Comparison of ENCODE assay signal across 8 cellular contexts in genomic region chr12:92146497-92146828, GRCh38. TPM values are rescaled to one million over a fixed set of nuclear protein-coding genes. Genes with fewer than 3 reads are reported as not detected.
DNase-seq lines count a peak whose midpoint lies in the region; ATAC-seq, FAIRE-seq and TF ChIP-seq lines count a peak whose summit lies in the region.

No MANE protein-coding gene starts in this region.

- H3K27ac Mint-ChIP-seq in activated B cell treated with CpG ODN at 0.5 μM for 24 hours = peak overlapping the region; percentile 99

- H3K9me3 ChIP-seq in iPS-15b (ENCODE audit: control insufficient read depth, insufficient read depth, low read length) (no peaks in the 10 kb centered on the region), stomach smooth muscle (ENCODE audit: control insufficient read depth in 2 of 2, low read length in 2 of 2) (no peaks in the 10 kb centered on the region)

- H3K27me3 Mint-ChIP-seq in activated B cell treated with CpG ODN at 0.5 μM for 24 hours = no peaks in the 10 kb centered on the region

- peaks cover 78% of the 10 kb centered on the region for H3K36me3 Mint-ChIP-seq in activated B cell treated with CpG ODN at 0.5 μM for 24 hours (ENCODE audit: low read depth)

- H3K27ac ChIP-seq in stomach smooth muscle (ENCODE audit: low read length) = peak overlapping the region; percentile 89

- ATAC-seq in activated B cell treated with CpG ODN at 0.5 μM for 24 hours (ENCODE audit: low read depth) (no peak), GM19351 (IDR thresholded peaks at IDR 0.05; ENCODE audit: unreplicated experiment) (no peak)

- POLR2A ChIA-PET in activated B cell treated with CpG ODN at 0.5 μM for 24 hours (lab: Charles Lee) = interaction anchor here (0.6 to 11.0 kb wide), 61 partner anchors 12 to 781 kb away, joined by 3 to 607 read pairs (median 10); partner anchors contain the start of gene PLEKHG7

- intact Hi-C loops in activated B cell treated with CpG ODN at 0.5 μM for 24 hours (cut with micrococcal nuclease) = loop anchor here (1.0 to 10.0 kb wide), 10 partner anchors 10 to 1298 kb away; partner anchors contain the start of genes EEA1 and UBE2N

- no peaks in the 10 kb centered on the region for H3K9me3 Mint-ChIP-seq in activated B cell treated with CpG ODN at 0.5 μM for 24 hours

- peak overlapping the region; percentile 88 for H3K4me3 ChIP-seq in iPS-15b (ENCODE audit: low read depth, low read length)
- peak overlapping the region; percentile 84 to 94 for H3K4me3 ChIP-seq in stomach smooth muscle (ENCODE audit: low read length in 2 of 2)

- peak; percentile 64 for DNase-seq in NCI-H748 treated with DMSO at 0.1 percent for 48 hours (lab: John Stamatoyannopoulos, UW)
- DNase-seq in NCI-H748 (lab: John Stamatoyannopoulos, UW; ENCODE audit: unreplicated experiment) = no peak
- no peak for DNase-seq in activated B cell treated with CpG ODN at 0.5 μM for 24 hours
- DNase-seq in A172 (ENCODE audit: low spot score) = no peak
- DNase-seq in frontal cortex (ENCODE audit: low spot score in 2 of 2) = no peak

- peaks cover 44% of the 10 kb centered on the region for H3K4me1 Mint-ChIP-seq in activated B cell treated with CpG ODN at 0.5 μM for 24 hours

- H3K9ac ChIP-seq in iPS-15b (ENCODE audit: low read depth, low read length) (peak overlapping the region; percentile 70), stomach smooth muscle (ENCODE audit: low read length in 2 of 2) (peak overlapping the region; percentile 82 to 84)

- TF ChIP-seq CTCF in activated B cell treated with CpG ODN at 0.5 μM for 24 hours (IDR thresholded peaks at IDR 0.05) = no peak

- H3K36me3 ChIP-seq in iPS-15b (ENCODE audit: control insufficient read depth, insufficient read depth, low read length) (no peaks in the 10 kb centered on the region), stomach smooth muscle (ENCODE audit: control insufficient read depth in 2 of 2, insufficient read depth in 2 of 2, low read length in 2 of 2) (peaks cover 4% of the 10 kb centered on the region in 2 donors)

- H3K4me3 Mint-ChIP-seq in activated B cell treated with CpG ODN at 0.5 μM for 24 hours = peak overlapping the region; percentile 98

- FAIRE-seq in frontal cortex (lab: Jason Lieb, UNC) = no peak

- CTCF ChIA-PET in activated B cell treated with CpG ODN at 0.5 μM for 24 hours (lab: Charles Lee) = interaction anchor here (0.9 to 5.1 kb wide), 9 partner anchors 13 to 784 kb away, joined by 3 to 36 read pairs (median 13); no protein-coding TSS in a partner anchor

- H3K4me1 ChIP-seq in iPS-15b (ENCODE audit: control insufficient read depth, insufficient read depth, low read length) = no peaks in the 10 kb centered on the region
- no peaks in the 10 kb centered on the region for H3K4me1 ChIP-seq in stomach smooth muscle (ENCODE audit: control insufficient read depth, insufficient read depth, low read length)

- H3K27me3 ChIP-seq in iPS-15b (ENCODE audit: control insufficient read depth, insufficient read depth, low read length) = no peaks in the 10 kb centered on the region
- no peaks in the 10 kb centered on the region for H3K27me3 ChIP-seq in stomach smooth muscle (ENCODE audit: control insufficient read depth in 1 of 2, insufficient read depth in 2 of 2, low read length in 2 of 2)

RNA-seq across cellular contexts. Expression of gene BTG1, which starts 0.8 kb away (rescaled TPM):
- total RNA-seq in activated B cell treated with CpG ODN at 0.5 μM for 24 hours = 423 and 429 TPM in 2 replicates
- 4.0 and 4.7 TPM in 2 replicates for total RNA-seq in A172 (2014; rRNA removed; shearing (Covaris generic))
- total RNA-seq in frontal cortex = 15.5 TPM

Comparison
In these comparisons a context has a peak if more than half of its experiments do, and no peak if none do; other contexts are left out.
1. RNA of gene BTG1, which starts 0.8 kb away (total RNA-seq): 423 to 429 TPM in activated B cell treated with CpG ODN at 0.5 μM for 24 hours; 15.5 TPM in frontal cortex (single experiment) and 4.0 to 4.7 TPM in A172; every median in the first group is over 10 times any median in the second.